In genomic region chr17:80524150-80524712, GRCh38 we compare ENCODE assay signal across 18 cellular contexts. TPM values are rescaled to one million over a fixed set of nuclear protein-coding genes. Genes with fewer than 3 reads are reported as not detected.
"Had no signal": no experiment of that assay in that cellular context is flagged by ENCODE, and none has a peak within 500 bp of the region (broad histone marks: within the 10 kb centered on the region; RNA-seq: fewer than 3 reads in every experiment).

No MANE protein-coding gene starts in this region.

- H3K4me3 ChIP-seq: coronary artery, gastroesophageal sphincter, pancreas, smooth muscle cell, upper lobe of right lung had no signal

- FAIRE-seq: endothelial cell of umbilical vein, pancreas had no signal

- H3K4me2 ChIP-seq: smooth muscle cell had no signal

- H3K9me3 ChIP-seq: gastroesophageal sphincter, pancreas, upper lobe of right lung had no signal

- H3K36me3 ChIP-seq: gastroesophageal sphincter, pancreas, upper lobe of right lung had no signal

- H3K27ac ChIP-seq: coronary artery, gastroesophageal sphincter, pancreas, upper lobe of right lung had no signal

- ATAC-seq: activated CD8-positive, alpha-beta T cell treated with anti-CD3 and anti-CD28 coated beads, Interleukin-2, amount 10 ng/mL, durations not matched to agents 7 days and 5 days; activated naive CD8-positive, alpha-beta T cell treated with anti-CD3 and anti-CD28 coated beads, Interleukin-2, amount 50 U/mL, for 24 hours; gastroesophageal sphincter; left ventricle myocardium superior; pancreas; stimulated activated memory B cell treated with anti-CD40 and anti-IgM and Interleukin-4, amounts not matched to agents 10 μg/mL and 1 μg/mL and 100 μg/mL, for 72 hours; upper lobe of right lung; WTC11 had no signal

- DNase-seq: activated CD4-positive, alpha-beta T cell treated with anti-CD3 and anti-CD28 coated beads for 48 hours; activated CD8-positive, alpha-beta memory T cell treated with anti-CD3 and anti-CD28 coated beads, Interleukin-2, amount 50 U/mL, for 48 hours; activated CD8-positive, alpha-beta T cell treated with anti-CD3 and anti-CD28 coated beads, Interleukin-2, amount 10 ng/mL, durations not matched to agents 7 days and 5 days; activated naive CD4-positive, alpha-beta T cell; activated naive CD8-positive, alpha-beta T cell treated with anti-CD3 and anti-CD28 coated beads, Interleukin-2, amount 50 U/mL, for 24 hours; effector CD4-positive, alpha-beta T cell; left ventricle myocardium superior; mesenchymal stem cell; pancreas; retina; upper lobe of right lung had no signal

- H3K4me1 ChIP-seq: gastroesophageal sphincter, pancreas, upper lobe of right lung had no signal

- H3K27me3 ChIP-seq: pancreas had no signal

RNA-seq across cellular contexts. Expression of gene NPTX1, which starts 47.8 kb away (rescaled TPM):
- total RNA-seq: endothelial cell of umbilical vein, kidney epithelial cell, left ventricle myocardium superior had no signal
